In the genomic region with DNA sequence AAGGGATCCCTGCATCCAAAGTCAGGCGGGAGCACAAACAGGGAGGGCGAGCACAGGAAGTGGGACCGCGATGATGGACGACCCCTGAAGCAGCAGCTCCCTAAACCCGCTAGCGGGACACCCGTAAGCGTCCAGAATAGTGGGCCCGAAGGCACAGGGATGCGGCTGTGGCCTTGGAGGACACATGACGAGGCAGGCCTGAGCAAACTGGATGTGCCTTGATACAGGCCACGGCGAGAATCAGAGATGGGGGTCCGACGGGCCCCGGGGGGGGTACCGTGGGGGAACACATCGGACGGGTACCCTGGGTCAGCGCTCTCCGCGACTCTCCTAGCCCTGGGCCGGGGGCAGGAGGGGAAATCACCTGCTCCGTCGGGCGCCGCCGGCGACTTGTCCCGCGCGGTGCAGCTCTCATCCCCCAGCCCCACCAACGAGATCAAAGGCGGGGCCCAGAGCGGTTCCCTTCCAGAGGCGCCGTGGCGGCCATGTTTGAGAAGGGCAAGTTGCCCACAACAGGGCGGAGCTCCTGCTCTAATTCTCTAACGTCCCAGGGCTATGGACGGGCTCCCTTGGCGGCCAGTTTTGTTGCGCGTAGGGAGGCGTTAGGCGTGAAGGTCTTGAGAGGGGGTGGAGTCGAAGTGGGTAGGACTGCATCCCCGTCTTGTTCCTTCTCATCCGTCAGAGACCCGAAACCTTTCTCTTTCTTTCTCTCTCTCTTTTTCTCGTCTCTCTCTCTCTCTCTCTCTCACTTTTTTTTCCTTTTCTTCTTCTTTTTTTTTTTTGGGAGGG, we compare ENCODE assay signal across 8 cellular contexts.
A peak's percentile ranks its signal among the peaks of the same experiment; 100 is the strongest.
DNase-seq lines count a peak whose midpoint lies in the region; ATAC-seq and TF ChIP-seq lines count a peak whose summit lies in the region.

CUEDC2 (minus strand) TSS at position 413 of the 789 bp plus-strand sequence. CDS start 7,386 bp downstream, outside the sequence.

- DNase-seq in AG09319 (ENCODE audit: extremely low read depth, low read depth): peak; percentile 86
- DNase-seq in NCI-H446 (lab: John Stamatoyannopoulos, UW): peak; percentile 86 to 96
- peak; percentile 81 for DNase-seq in activated CD4-positive, CD25-positive, alpha-beta regulatory T cell treated with anti-CD3 and anti-CD28 coated beads, Interleukin-2, amount 50 U/mL, for 16 hours (ENCODE audit: low read depth, low spot score)
- peak; percentile 90 to 98 for DNase-seq in central memory CD8-positive, alpha-beta T cell (ENCODE audit: low spot score in 2 of 2)
- DNase-seq in iris pigment epithelial cell (ENCODE audit: low read depth): peak; percentile 97
- DNase-seq in stimulated activated CD4-positive, alpha-beta T cell treated with anti-CD3 and anti-CD28 coated beads, Interleukin-12 subunit alpha, Interleukin-12 subunit beta, amount 100 ng/mL, for 4 hours: peak; percentile 95

- no peaks in the 10 kb centered on the region for H3K9me3 Mint-ChIP-seq in central memory CD8-positive, alpha-beta T cell

- peak within 1 kb of the TSS; percentile 97 for H3K27ac Mint-ChIP-seq in central memory CD8-positive, alpha-beta T cell (ENCODE audit: low read depth)

- peak; percentile 85 for ATAC-seq in GM19025 (IDR thresholded peaks at IDR 0.05; ENCODE audit: low read depth, unreplicated experiment)
- peak; percentile 82 for ATAC-seq in HG03342 (IDR thresholded peaks at IDR 0.05; ENCODE audit: unreplicated experiment)
- peak; percentile 88 for ATAC-seq in central memory CD8-positive, alpha-beta T cell (replicated peaks; ENCODE audit: extremely low read depth, poor library complexity, severe bottlenecking)

- H3K36me3 Mint-ChIP-seq in central memory CD8-positive, alpha-beta T cell (ENCODE audit: insufficient read depth): peaks cover 17% of the 10 kb centered on the region

- H3K4me1 Mint-ChIP-seq in central memory CD8-positive, alpha-beta T cell: peaks cover 40% of the 10 kb centered on the region

- H3K27me3 Mint-ChIP-seq in central memory CD8-positive, alpha-beta T cell: no peaks in the 10 kb centered on the region

- no peak for TF ChIP-seq CTCF in AG09319 (IDR thresholded peaks at IDR 0.05; ENCODE audit: low read depth, low read length)

- peak within 1 kb of the TSS; percentile 92 for H3K4me3 Mint-ChIP-seq in central memory CD8-positive, alpha-beta T cell

Comparison
In these comparisons a context has a peak if more than half of its experiments do, and no peak if none do; other contexts are left out.
1. Peak in every context shown above with its lines: DNase-seq and ATAC-seq.